In genomic region chr16:57422026-57422944, GRCh38 we compare ENCODE assay signal across 9 cellular contexts. TPM values are rescaled to one million over a fixed set of nuclear protein-coding genes. Genes with fewer than 3 reads are reported as not detected.
DNase-seq lines count a peak whose midpoint lies in the region; ATAC-seq and TF ChIP-seq lines count a peak whose summit lies in the region.
"Had no signal": no experiment of that assay in that cellular context is flagged by ENCODE, and none has a peak within 500 bp of the region (broad histone marks: within the 10 kb centered on the region; RNA-seq: fewer than 3 reads in every experiment).

No MANE protein-coding gene starts in this region.

- in situ Hi-C loops in brain microvascular endothelial cell (cut with HindIII; ENCODE audit: low pct_ligation_motif_present, low sequenced_read_pairs), result no loop called here

- DNase-seq in NCI-H1436 (lab: John Stamatoyannopoulos, UW), result peak; percentile 5
- DNase-seq in NCI-H1436 treated with DMSO at 0.1 percent for 48 hours (lab: John Stamatoyannopoulos, UW), result no peak
- DNase-seq in NCI-H2227 (lab: John Stamatoyannopoulos, UW; ENCODE audit: unreplicated experiment), result peak; percentile 78
- DNase-seq in brain microvascular endothelial cell, result peak; percentile 62
- DNase-seq in left lobe of liver (ENCODE audit: low spot score), result no peak
- peak; percentile 64 to 86 for DNase-seq in aorta
- no peak for DNase-seq in natural killer cell
- DNase-seq: CD4-positive, CD25-positive, alpha-beta regulatory T cell had no signal

- no peak overlapping the region for H3K27ac Mint-ChIP-seq in natural killer cell

- H3K36me3 ChIP-seq in brain microvascular endothelial cell (replicated peaks), result peaks cover 3% of the 10 kb centered on the region
- H3K36me3 ChIP-seq in aorta (ENCODE audit: control insufficient read depth in 1 of 2, insufficient read depth in 2 of 2, low read length in 1 of 2), result no peaks in the 10 kb centered on the region

- peak; percentile 14 for ATAC-seq in left lobe of liver
- peak; percentile 60 for ATAC-seq in aorta (ENCODE audit: low FRiP score)
- ATAC-seq in GM19035 (IDR thresholded peaks at IDR 0.05; ENCODE audit: unreplicated experiment), result no peak
- ATAC-seq in natural killer cell, result no peak

- no peaks in the 10 kb centered on the region for H3K4me1 ChIP-seq in aorta (ENCODE audit: control insufficient read depth in 1 of 2, insufficient read depth in 2 of 2, low read length in 2 of 2)

- peaks cover 2% of the 10 kb centered on the region for H3K36me3 Mint-ChIP-seq in natural killer cell

- H3K27ac ChIP-seq in brain microvascular endothelial cell (no peak overlapping the region), aorta (ENCODE audit: low read depth in 1 of 2, low read length in 2 of 2) (no peak overlapping the region)

- H3K4me3 ChIP-seq in brain microvascular endothelial cell (ENCODE audit: low read depth, low read length) (no peak overlapping the region), aorta (ENCODE audit: low read length in 2 of 2) (no peak overlapping the region)

- no peaks in the 10 kb centered on the region for H3K9me3 ChIP-seq in aorta (ENCODE audit: control insufficient read depth, low read length)

- intact Hi-C loops in aorta (cut with DNase I) (loop anchor here in 1 of 2 donors (10.0 kb wide), 1 partner anchor 337 kb away; no protein-coding TSS in a partner anchor), natural killer cell (cut with micrococcal nuclease) (no loop called here)

- WGBS in aorta, 2 donors, result 22 to 23% methylated on average over 10 of the region's 10 CpGs

- peaks cover 9 to 15% of the 10 kb centered on the region in 2 donors for H3K4me1 Mint-ChIP-seq in natural killer cell

- peak; percentile 94 for TF ChIP-seq CTCF in brain microvascular endothelial cell (IDR thresholded peaks at IDR 0.05; ENCODE audit: low read depth, low read length, missing control alignments)
- TF ChIP-seq CTCF in natural killer cell (IDR thresholded peaks at IDR 0.05), result no peak

- H3K9me3 Mint-ChIP-seq in natural killer cell, result no peaks in the 10 kb centered on the region
- H3K9me3 Mint-ChIP-seq: CD4-positive, CD25-positive, alpha-beta regulatory T cell had no signal

- no peaks in the 10 kb centered on the region for H3K27me3 Mint-ChIP-seq in natural killer cell (ENCODE audit: low read depth in 2 of 2)

- H3K4me3 Mint-ChIP-seq in natural killer cell, result no peak overlapping the region
- H3K4me3 Mint-ChIP-seq: CD4-positive, CD25-positive, alpha-beta regulatory T cell had no signal

- H3K27me3 ChIP-seq in brain microvascular endothelial cell (replicated peaks) (no peaks in the 10 kb centered on the region), aorta (ENCODE audit: control insufficient read depth in 1 of 2, insufficient read depth in 2 of 2, low read length in 1 of 2) (no peaks in the 10 kb centered on the region)

RNA-seq across cellular contexts. Expression of gene CCL17, which starts 17.7 kb away (rescaled TPM):
- not detected for total RNA-seq in left lobe of liver
- total RNA-seq in aorta, result under 1 TPM in 1 of 2 donors, not detected in 1; 0.94 TPM
- not detected for polyA plus RNA-seq in aorta
- not detected for total RNA-seq in natural killer cell
- total RNA-seq: CD4-positive, CD25-positive, alpha-beta regulatory T cell had no signal
- polyA plus RNA-seq: CD4-positive, CD25-positive, alpha-beta regulatory T cell had no signal

RNA-seq across cellular contexts. Expression of gene CIAPIN1, which starts 24.9 kb away (rescaled TPM):
- total RNA-seq in left lobe of liver (21.3 TPM), aorta (10 to 100 TPM; 26.7 to 27.4 TPM), natural killer cell (10 to 100 TPM; 41.1 to 48.8 (median 42.9) TPM)
- polyA plus RNA-seq in aorta, result 10 to 100 TPM; 16.3 to 21.6 TPM

RNA-seq across cellular contexts. Expression of gene COQ9, which starts 25.0 kb away (rescaled TPM):
- total RNA-seq in left lobe of liver, result 64.5 TPM
- 10 to 100 TPM; 22.0 to 29.4 TPM for total RNA-seq in aorta
- 10 to 100 TPM; 28.9 to 48.2 TPM for polyA plus RNA-seq in aorta
- total RNA-seq in natural killer cell, result 10 to 100 TPM; 16.9 to 30.2 (median 18.3) TPM

RNA-seq across cellular contexts. Expression of gene POLR2C, which starts 40.2 kb away (rescaled TPM):
- total RNA-seq in left lobe of liver, result 34.1 TPM
- total RNA-seq in aorta, result 10 to 100 TPM; 43.8 to 49.7 TPM
- 10 to 100 TPM; 49.3 to 55.3 TPM for polyA plus RNA-seq in aorta
- total RNA-seq in natural killer cell, result 10 to 100 TPM; 55.4 to 71.2 (median 66.7) TPM

RNA-seq across cellular contexts. Expression of gene CX3CL1, which starts 50.0 kb away (rescaled TPM):
- total RNA-seq in left lobe of liver (13.8 TPM), aorta (10 to 100 TPM; 45.5 to 47.5 TPM), natural killer cell (not detected)
- 10 to 100 TPM; 17.5 to 62.5 TPM for polyA plus RNA-seq in aorta
- polyA plus RNA-seq: CD4-positive, CD25-positive, alpha-beta regulatory T cell had no signal

Comparison
In these comparisons a context has a peak if more than half of its experiments do, and no peak if none do; other contexts are left out.
1. DNase-seq: peak in NCI-H1436 (single experiment), NCI-H2227 (single experiment), brain microvascular endothelial cell (single experiment) and aorta (2 of 2); none in NCI-H1436 treated with DMSO at 0.1 percent for 48 hours (single experiment), left lobe of liver (single experiment) and natural killer cell (single experiment).
2. ATAC-seq: peak in left lobe of liver (single experiment) and aorta (single experiment); none in GM19035 (single experiment) and natural killer cell (0 of 3).